In genomic region chr19:17806945-17807344, GRCh38 we compare ENCODE assay signal across 18 cellular contexts. TPM values are rescaled to one million over a fixed set of nuclear protein-coding genes. Genes with fewer than 3 reads are reported as not detected.
DNase-seq lines count a peak whose midpoint lies in the region; ATAC-seq, FAIRE-seq and TF ChIP-seq lines count a peak whose summit lies in the region.
"Had no signal": no experiment of that assay in that cellular context is flagged by ENCODE, and none has a peak within 500 bp of the region (broad histone marks: within the 10 kb centered on the region; RNA-seq: fewer than 3 reads in every experiment).

No MANE protein-coding gene starts in this region.

- intact Hi-C loops in K562 (cut with micrococcal nuclease): no loop called here

- H3K4me1 ChIP-seq in K562 (replicated peaks in 1 of 2; ENCODE audit: control insufficient read depth in 2 of 2, insufficient read depth in 2 of 2, low read length in 2 of 2) (peaks cover 0 to 6% of the 10 kb centered on the region in 2 experiments; a peak in 2 of 5 replicates), small intestine (ENCODE audit: control insufficient read depth in 2 of 2, insufficient read depth in 1 of 2, low read depth in 1 of 2, low read length in 1 of 2) (no peaks in the 10 kb centered on the region)
- H3K4me1 ChIP-seq: right lobe of liver had no signal

- no peak overlapping the region for H3K27ac ChIP-seq in K562 (ENCODE audit: extremely low read depth, low read depth, low read length)
- no peak overlapping the region for H3K27ac ChIP-seq in small intestine (ENCODE audit: low read depth in 1 of 2, low read length in 1 of 2)
- H3K27ac ChIP-seq: epithelial cell of prostate, right lobe of liver had no signal

- H3K27me3 ChIP-seq in K562 (ENCODE audit: control insufficient read depth in 2 of 2, insufficient read depth in 2 of 2, low read length in 2 of 2) (peaks cover 17 to 50% of the 10 kb centered on the region in 2 experiments), small intestine (ENCODE audit: control insufficient read depth in 2 of 2, insufficient read depth in 2 of 2, low read length in 2 of 2) (peaks cover 0 to 2% of the 10 kb centered on the region in 2 donors)
- H3K27me3 ChIP-seq: right lobe of liver had no signal

- DNase-seq in activated naive CD4-positive, alpha-beta T cell treated with anti-CD3 and anti-CD28 coated beads, Interleukin-2, amount 10 ng/mL, durations not matched to agents 7 days and 5 days: peak; percentile 41
- no peak for DNase-seq in activated naive CD4-positive, alpha-beta T cell treated with anti-CD3 and anti-CD28 coated beads, Interleukin-2, amount 50 U/mL, for 16 hours
- peak; percentile 29 to 51 for DNase-seq in Kasumi-1 (lab: John Stamatoyannopoulos, UW)
- no peak for DNase-seq in K562 (ENCODE audit: extremely low read depth in 1 of 4, low spot score in 3 of 4)
- peak; percentile 50 for DNase-seq in small intestine
- no peak for DNase-seq in effector CD8-positive, alpha-beta T cell (lab: John Stamatoyannopoulos, UW)
- DNase-seq: activated CD4-positive, CD25-positive, alpha-beta regulatory T cell; foreskin melanocyte; left ventricle myocardium superior; NCI-H1417 treated with DMSO at 0.1 percent for 48 hours; NCI-H526; right lobe of liver; SHP77 treated with DMSO at 0.1 percent for 48 hours had no signal

- TF ChIP-seq EP300 in K562 (IDR thresholded peaks at IDR 0.05; ENCODE audit: low read length): no peak

- H2AFZ ChIP-seq in K562 (ENCODE audit: low read depth, low read length): no peak overlapping the region

- no peak for TF ChIP-seq CTCF in K562 (IDR thresholded peaks at IDR 0.05 in 2 of 3, conservative IDR thresholded peaks at IDR 0.05 in 1 of 3; ENCODE audit: insufficient read depth in 2 of 3, low read depth in 1 of 3, low read length in 3 of 3)

- no peak overlapping the region for H3K9ac ChIP-seq in K562 (ENCODE audit: insufficient read depth in 1 of 2, low read depth in 2 of 2, low read length in 2 of 2)

- 0 out of 2 replicates have a peak, but pooled peaks cover 7% of the 10 kb centered on the region for H4K20me1 ChIP-seq in K562 (replicated peaks; ENCODE audit: control insufficient read depth, insufficient read depth, low read length)

- FAIRE-seq in K562 (lab: Jason Lieb, UNC) (no peak), small intestine (lab: Jason Lieb, UNC) (no peak)
- FAIRE-seq: H54 had no signal

- no TSS peak for BruUV-seq in K562 (replicated peaks; lab: Mats Ljungman, UMichigan)

- no peaks in the 10 kb centered on the region for H3K9me1 ChIP-seq in K562 (ENCODE audit: control insufficient read depth, insufficient read depth, low read length)

- H3K27ac Mint-ChIP-seq in activated naive CD4-positive, alpha-beta T cell treated with anti-CD3 and anti-CD28 coated beads, Interleukin-2, amount 10 ng/mL, durations not matched to agents 7 days and 5 days: no peak overlapping the region

- CTCF ChIA-PET in activated naive CD4-positive, alpha-beta T cell treated with anti-CD3 and anti-CD28 coated beads, Interleukin-2, amount 10 ng/mL, durations not matched to agents 7 days and 5 days (lab: Charles Lee): no interaction called here
- CTCF ChIA-PET in K562 (lab: Yijun Ruan, JAX; ENCODE audit: low intra/inter-chr PET ratio): no interaction called here

- POLR2A ChIA-PET in K562 (lab: Yijun Ruan, JAX): interaction anchor here (0.5 to 0.6 kb wide), 3 partner anchors 26 to 421 kb away, joined by 3 to 5 read pairs (median 3); no protein-coding TSS in a partner anchor

- H3K79me2 ChIP-seq in K562 (ENCODE audit: control insufficient read depth, insufficient read depth, low read length): no peaks in the 10 kb centered on the region

- no peaks in the 10 kb centered on the region for H3K9me3 Mint-ChIP-seq in activated naive CD4-positive, alpha-beta T cell treated with anti-CD3 and anti-CD28 coated beads, Interleukin-2, amount 10 ng/mL, durations not matched to agents 7 days and 5 days
- H3K9me3 Mint-ChIP-seq: activated naive CD4-positive, alpha-beta T cell treated with anti-CD3 and anti-CD28 coated beads, Interleukin-2, amount 50 U/mL, for 72 hours had no signal

- H3K4me1 Mint-ChIP-seq in activated naive CD4-positive, alpha-beta T cell treated with anti-CD3 and anti-CD28 coated beads, Interleukin-2, amount 10 ng/mL, durations not matched to agents 7 days and 5 days: peaks cover 59% of the 10 kb centered on the region

- H3K9me3 ChIP-seq in K562 (replicated peaks; ENCODE audit: control insufficient read depth, insufficient read depth, low read depth, low read length) (no peaks in the 10 kb centered on the region), small intestine (ENCODE audit: control insufficient read depth, low read depth) (no peaks in the 10 kb centered on the region)
- H3K9me3 ChIP-seq: right lobe of liver had no signal

- 0% methylated on average over 2 of the region's 3 CpGs for WGBS in K562 (ENCODE audit: insufficient coverage, low coverage, missing lambda C conversion rate)
- WGBS in small intestine, 3 donors: 45 to 62% (median 57%) methylated on average over 3 of the region's 3 CpGs

- H3K4me3 Mint-ChIP-seq in activated naive CD4-positive, alpha-beta T cell treated with anti-CD3 and anti-CD28 coated beads, Interleukin-2, amount 10 ng/mL, durations not matched to agents 7 days and 5 days: no peak overlapping the region

- in situ Hi-C loops in K562 (cut with MboI): no loop called here

- no peak overlapping the region for H3K4me2 ChIP-seq in K562 (ENCODE audit: insufficient read depth, low read length)

- ATAC-seq in K562: no peak; the same call in 2 of the 3 replicates
- ATAC-seq in HG02588 (IDR thresholded peaks at IDR 0.05; ENCODE audit: unreplicated experiment): no peak
- ATAC-seq: left ventricle myocardium superior, right lobe of liver had no signal

- no peak for TF ChIP-seq POLR2A in K562 (conservative IDR thresholded peaks at IDR 0.05)

- H3K27me3 Mint-ChIP-seq in activated naive CD4-positive, alpha-beta T cell treated with anti-CD3 and anti-CD28 coated beads, Interleukin-2, amount 10 ng/mL, durations not matched to agents 7 days and 5 days: peaks cover 37% of the 10 kb centered on the region

- no peak for TF ChIP-seq RAD21 in K562 (CRISPR knock-in tag; conservative IDR thresholded peaks at IDR 0.05 in 1 of 2, IDR thresholded peaks at IDR 0.05 in 1 of 2)

- H3K4me3 ChIP-seq in K562: no peak overlapping the region
- no peak overlapping the region for H3K4me3 ChIP-seq in small intestine (ENCODE audit: low read depth in 1 of 2, low read length in 2 of 2)
- H3K4me3 ChIP-seq: right lobe of liver had no signal

- H3K36me3 ChIP-seq in K562 (ENCODE audit: control insufficient read depth, insufficient read depth, low read length): no peaks in the 10 kb centered on the region
- peaks cover 2 to 9% of the 10 kb centered on the region in 2 donors for H3K36me3 ChIP-seq in small intestine (ENCODE audit: control insufficient read depth in 2 of 2, insufficient read depth in 2 of 2, low read length in 2 of 2)
- H3K36me3 ChIP-seq: right lobe of liver had no signal

- no peaks in the 10 kb centered on the region for H3K36me3 Mint-ChIP-seq in activated naive CD4-positive, alpha-beta T cell treated with anti-CD3 and anti-CD28 coated beads, Interleukin-2, amount 10 ng/mL, durations not matched to agents 7 days and 5 days
- H3K36me3 Mint-ChIP-seq: activated naive CD4-positive, alpha-beta T cell treated with anti-CD3 and anti-CD28 coated beads, Interleukin-2, amount 50 U/mL, for 72 hours had no signal

RNA-seq across cellular contexts. Expression of gene B3GNT3, which starts 12.0 kb away (rescaled TPM):
- total RNA-seq in K562 (2011; cell fraction: chromatin; rRNA removed; ENCODE audit: low replicate concordance): 0.30 TPM in 1 of 2 replicates, not detected in the other
- total RNA-seq in K562 (2011; cell fraction: nucleolus; rRNA removed): 0.13 and 0.33 TPM in 2 replicates
- 0.29 TPM in 1 of 2 replicates, not detected in the other for total RNA-seq in K562 (2011; cell fraction: nucleoplasm; rRNA removed)
- not detected in 2 replicates for total RNA-seq in K562 (2014; rRNA removed)
- total RNA-seq in K562 (2014; rRNA removed; fragmentation: Illumina TruSeq; extraction: Trizol): not detected in 2 replicates
- 0.07 TPM in 1 of 2 replicates, not detected in the other for total RNA-seq in K562 (2015; rRNA removed; fragmentation: Illumina TruSeq; extraction: Trizol)
- 0.11 TPM in 1 of 2 replicates, not detected in the other for total RNA-seq in K562 (2021)
- polyA plus RNA-seq in K562 (2011; rRNA removed): 0.03 and 0.06 TPM in 2 replicates
- 0.04 and 0.18 TPM in 2 replicates for polyA plus RNA-seq in K562 (2011; cell fraction: cytosol; rRNA removed)
- 0.28 TPM in 1 of 2 replicates, not detected in the other for polyA plus RNA-seq in K562 (2011; cell fraction: nucleus; rRNA removed)
- polyA plus RNA-seq in K562 (2012): 0.10 and 0.47 TPM in 2 replicates
- 0.08 TPM in 1 of 2 replicates, not detected in the other for polyA plus RNA-seq in K562 (2014; fragmentation: Illumina TruSeq; extraction: Trizol)
- not detected for polyA plus RNA-seq in K562 (2014; fragmentation: Nextera tagmentation; extraction: Ambion mirVana)
- polyA plus RNA-seq in K562 (2014; rRNA removed): not detected in 2 replicates
- polyA minus RNA-seq in K562 (2011; rRNA and poly(A)+ RNA removed): 0.09 TPM in 1 of 2 replicates, not detected in the other
- polyA minus RNA-seq in K562 (2011; cell fraction: cytosol; rRNA and poly(A)+ RNA removed): not detected in 2 replicates
- not detected in 2 replicates for polyA minus RNA-seq in K562 (2011; cell fraction: nucleus; rRNA and poly(A)+ RNA removed)
- polyA plus RNA-seq in small intestine: 10 to 100 TPM; 32.0 to 45.2 (median 37.3) TPM
- total RNA-seq: left ventricle myocardium superior had no signal

RNA-seq across cellular contexts. Expression of gene INSL3, which starts 14.4 kb away (rescaled TPM):
- not detected in 2 replicates for total RNA-seq in K562 (2011; cell fraction: chromatin; rRNA removed; ENCODE audit: low replicate concordance)
- not detected in 2 replicates for total RNA-seq in K562 (2011; cell fraction: nucleolus; rRNA removed)
- not detected in 2 replicates for total RNA-seq in K562 (2011; cell fraction: nucleoplasm; rRNA removed)
- total RNA-seq in K562 (2014; rRNA removed) (not detected in 2 replicates), K562 (2014; rRNA removed; fragmentation: Illumina TruSeq; extraction: Trizol) (not detected in 2 replicates), K562 (2015; rRNA removed; fragmentation: Illumina TruSeq; extraction: Trizol) (not detected in 2 replicates), K562 (2021) (not detected in 2 replicates)
- polyA plus RNA-seq in K562 (2011; rRNA removed) (not detected in 2 replicates), K562 (2014; fragmentation: Illumina TruSeq; extraction: Trizol) (not detected in 2 replicates), K562 (2014; fragmentation: Nextera tagmentation; extraction: Ambion mirVana) (not detected), K562 (2014; rRNA removed) (not detected in 2 replicates), small intestine (under 1 TPM in 1 of 3 donors, not detected in 2; 0.13 TPM)
- not detected in 2 replicates for polyA plus RNA-seq in K562 (2011; cell fraction: cytosol; rRNA removed)
- polyA plus RNA-seq in K562 (2011; cell fraction: nucleus; rRNA removed): not detected in 2 replicates
- polyA plus RNA-seq in K562 (2012): not detected in 2 replicates
- polyA minus RNA-seq in K562 (2011; rRNA and poly(A)+ RNA removed): not detected in 2 replicates
- polyA minus RNA-seq in K562 (2011; cell fraction: cytosol; rRNA and poly(A)+ RNA removed): not detected in 2 replicates
- polyA minus RNA-seq in K562 (2011; cell fraction: nucleus; rRNA and poly(A)+ RNA removed): not detected in 2 replicates
- total RNA-seq: left ventricle myocardium superior, right lobe of liver, ureter had no signal

RNA-seq across cellular contexts. Expression of gene JAK3, which starts 40.8 kb away (rescaled TPM):
- 0.32 and 0.97 TPM in 2 replicates for total RNA-seq in K562 (2011; cell fraction: chromatin; rRNA removed; ENCODE audit: low replicate concordance)
- 0.50 and 0.66 TPM in 2 replicates for total RNA-seq in K562 (2011; cell fraction: nucleolus; rRNA removed)
- 0.53 and 0.66 TPM in 2 replicates for total RNA-seq in K562 (2011; cell fraction: nucleoplasm; rRNA removed)
- total RNA-seq in K562 (2014; rRNA removed) (0.12 and 0.14 TPM in 2 replicates), K562 (2014; rRNA removed; fragmentation: Illumina TruSeq; extraction: Trizol) (not detected in 2 replicates), K562 (2015; rRNA removed; fragmentation: Illumina TruSeq; extraction: Trizol) (0.04 TPM in 1 of 2 replicates, not detected in the other), K562 (2021) (0.18 and 0.47 TPM in 2 replicates)
- polyA plus RNA-seq in K562 (2011; rRNA removed) (0.13 and 0.28 TPM in 2 replicates), K562 (2014; fragmentation: Illumina TruSeq; extraction: Trizol) (0.04 and 0.14 TPM in 2 replicates), K562 (2014; fragmentation: Nextera tagmentation; extraction: Ambion mirVana) (under 1 TPM; 0.01 to 0.07 TPM), K562 (2014; rRNA removed) (0.04 and 0.07 TPM in 2 replicates), small intestine (1 to 10 TPM in 2 of 3 donors, under 1 TPM in 1; 0.67 to 2.6 (median 2.4) TPM)
- 0.21 TPM in 2 replicates for polyA plus RNA-seq in K562 (2011; cell fraction: cytosol; rRNA removed)
- 0.48 and 0.80 TPM in 2 replicates for polyA plus RNA-seq in K562 (2011; cell fraction: nucleus; rRNA removed)
- polyA plus RNA-seq in K562 (2012): 0.10 and 0.14 TPM in 2 replicates
- polyA minus RNA-seq in K562 (2011; rRNA and poly(A)+ RNA removed): 0.04 and 0.06 TPM in 2 replicates
- 0.19 TPM in 1 of 2 replicates, not detected in the other for polyA minus RNA-seq in K562 (2011; cell fraction: cytosol; rRNA and poly(A)+ RNA removed)
- polyA minus RNA-seq in K562 (2011; cell fraction: nucleus; rRNA and poly(A)+ RNA removed): 0.22 and 0.54 TPM in 2 replicates

RNA-seq across cellular contexts. Expression of gene RPL18A, which starts 52.8 kb away (rescaled TPM):
- 168 and 439 TPM in 2 replicates for total RNA-seq in K562 (2011; cell fraction: chromatin; rRNA removed; ENCODE audit: low replicate concordance)
- 698 and 878 TPM in 2 replicates for total RNA-seq in K562 (2011; cell fraction: nucleolus; rRNA removed)
- total RNA-seq in K562 (2011; cell fraction: nucleoplasm; rRNA removed): 586 and 897 TPM in 2 replicates
- 2,735 and 3,133 TPM in 2 replicates for total RNA-seq in K562 (2014; rRNA removed)
- total RNA-seq in K562 (2014; rRNA removed; fragmentation: Illumina TruSeq; extraction: Trizol): 557 and 626 TPM in 2 replicates
- total RNA-seq in K562 (2015; rRNA removed; fragmentation: Illumina TruSeq; extraction: Trizol): 1,801 and 1,895 TPM in 2 replicates
- 2,882 and 3,018 TPM in 2 replicates for total RNA-seq in K562 (2021)
- 881 and 1,270 TPM in 2 replicates for polyA plus RNA-seq in K562 (2011; rRNA removed)
- polyA plus RNA-seq in K562 (2011; cell fraction: cytosol; rRNA removed): 2,242 and 3,536 TPM in 2 replicates
- polyA plus RNA-seq in K562 (2011; cell fraction: nucleus; rRNA removed): 920 and 1,021 TPM in 2 replicates
- 3,311 and 3,882 TPM in 2 replicates for polyA plus RNA-seq in K562 (2012)
- 1,947 and 3,139 TPM in 2 replicates for polyA plus RNA-seq in K562 (2014; fragmentation: Illumina TruSeq; extraction: Trizol)
- polyA plus RNA-seq in K562 (2014; fragmentation: Nextera tagmentation; extraction: Ambion mirVana): 1,000 to 10,000 TPM; 1,130 to 1,273 TPM
- polyA plus RNA-seq in K562 (2014; rRNA removed): 2,069 and 2,216 TPM in 2 replicates
- 348 and 383 TPM in 2 replicates for polyA minus RNA-seq in K562 (2011; rRNA and poly(A)+ RNA removed)
- 1,225 and 1,878 TPM in 2 replicates for polyA minus RNA-seq in K562 (2011; cell fraction: cytosol; rRNA and poly(A)+ RNA removed)
- 303 and 429 TPM in 2 replicates for polyA minus RNA-seq in K562 (2011; cell fraction: nucleus; rRNA and poly(A)+ RNA removed)
- 1,000 to 10,000 TPM; 1,464 to 3,671 (median 2,452) TPM for polyA plus RNA-seq in small intestine

RNA-seq across cellular contexts. Expression of gene FCHO1, which starts 55.7 kb away (rescaled TPM):
- total RNA-seq in K562 (2011; cell fraction: chromatin; rRNA removed; ENCODE audit: low replicate concordance): 225 and 536 TPM in 2 replicates
- 220 and 237 TPM in 2 replicates for total RNA-seq in K562 (2011; cell fraction: nucleolus; rRNA removed)
- total RNA-seq in K562 (2011; cell fraction: nucleoplasm; rRNA removed): 234 and 250 TPM in 2 replicates
- total RNA-seq in K562 (2014; rRNA removed) (25.4 and 33.0 TPM in 2 replicates), K562 (2014; rRNA removed; fragmentation: Illumina TruSeq; extraction: Trizol) (9.2 and 14.3 TPM in 2 replicates), K562 (2015; rRNA removed; fragmentation: Illumina TruSeq; extraction: Trizol) (18.1 and 18.3 TPM in 2 replicates), K562 (2021) (51.9 and 58.9 TPM in 2 replicates)
- polyA plus RNA-seq in K562 (2011; rRNA removed) (9.3 and 19.3 TPM in 2 replicates), K562 (2014; fragmentation: Illumina TruSeq; extraction: Trizol) (24.2 and 32.6 TPM in 2 replicates), K562 (2014; fragmentation: Nextera tagmentation; extraction: Ambion mirVana) (under 1 TPM; 0.21 to 0.67 TPM), K562 (2014; rRNA removed) (26.6 and 28.7 TPM in 2 replicates), small intestine (1 to 10 TPM; 1.4 to 3.1 (median 2.4) TPM)
- polyA plus RNA-seq in K562 (2011; cell fraction: cytosol; rRNA removed): 9.1 and 14.7 TPM in 2 replicates
- 80.2 and 106 TPM in 2 replicates for polyA plus RNA-seq in K562 (2011; cell fraction: nucleus; rRNA removed)
- polyA plus RNA-seq in K562 (2012): 31.6 and 56.4 TPM in 2 replicates
- polyA minus RNA-seq in K562 (2011; rRNA and poly(A)+ RNA removed): 45.3 and 55.3 TPM in 2 replicates
- polyA minus RNA-seq in K562 (2011; cell fraction: cytosol; rRNA and poly(A)+ RNA removed): 28.8 and 38.7 TPM in 2 replicates
- polyA minus RNA-seq in K562 (2011; cell fraction: nucleus; rRNA and poly(A)+ RNA removed): 95.9 and 141 TPM in 2 replicates

Comparison
In these comparisons a context has a peak if more than half of its experiments do, and no peak if none do; other contexts are left out.
1. DNase-seq: peak in activated naive CD4-positive, alpha-beta T cell treated with anti-CD3 and anti-CD28 coated beads, Interleukin-2, amount 10 ng/mL, durations not matched to agents 7 days and 5 days (single experiment), Kasumi-1 (2 of 2) and small intestine (single experiment); none in activated naive CD4-positive, alpha-beta T cell treated with anti-CD3 and anti-CD28 coated beads, Interleukin-2, amount 50 U/mL, for 16 hours (single experiment), K562 (0 of 4) and effector CD8-positive, alpha-beta T cell (single experiment).
2. RNA of gene B3GNT3, which starts 12.0 kb away (polyA plus RNA-seq): 32.0 to 45.2 TPM in small intestine; 0.03 to 0.47 TPM in K562; every median in the first group is over 10 times any median in the second.